ENCODE assay signal across 14 cellular contexts in the genomic region with DNA sequence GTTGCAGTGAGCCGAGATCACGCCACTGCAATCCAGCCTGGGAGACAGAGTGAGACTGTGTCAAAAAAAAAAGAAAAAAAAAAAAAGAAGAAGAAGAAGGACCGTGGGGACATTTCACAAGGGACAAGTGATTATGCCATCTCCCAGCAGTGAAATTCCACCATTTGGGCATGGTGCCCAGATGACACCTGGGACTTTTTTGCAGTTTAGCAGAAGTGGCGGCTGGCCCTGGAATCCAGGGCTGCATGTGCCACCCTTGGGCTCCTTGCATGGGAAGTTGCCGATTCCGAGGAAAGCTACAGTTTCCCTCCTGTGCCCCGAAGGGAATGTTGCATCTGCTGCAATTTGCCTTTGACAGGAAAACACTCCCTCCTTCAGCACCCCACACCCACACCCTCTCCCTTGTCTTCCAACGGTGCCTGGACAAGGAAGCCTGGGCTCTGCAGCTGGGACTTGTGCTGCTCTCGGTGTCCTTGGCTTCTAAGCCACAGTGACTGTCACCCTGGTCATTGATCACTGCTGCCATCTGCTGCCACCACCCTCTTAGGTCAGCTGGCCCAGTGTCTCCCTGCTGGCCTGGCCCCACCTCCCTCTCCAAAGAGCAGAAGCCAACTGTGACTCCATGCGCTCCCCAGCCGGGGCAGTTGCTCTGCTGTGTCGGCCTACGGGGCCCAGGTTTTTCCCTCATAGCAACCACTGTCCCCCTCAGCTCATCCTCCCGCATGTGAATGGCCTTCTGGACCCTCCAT. TPM values are rescaled to one million over a fixed set of nuclear protein-coding genes. Genes with fewer than 3 reads are reported as not detected.
A peak's percentile ranks its signal among the peaks of the same experiment; 100 is the strongest.
DNase-seq lines count a peak whose midpoint lies in the region; ATAC-seq and TF ChIP-seq lines count a peak whose summit lies in the region.
"Had no signal": no experiment of that assay in that cellular context is flagged by ENCODE, and none has a peak within 500 bp of the region (broad histone marks: within the 10 kb centered on the region; RNA-seq: fewer than 3 reads in every experiment).

No MANE protein-coding gene starts in this region.

- H3K9me3 Mint-ChIP-seq in glutamatergic neuron (ENCODE audit: unreplicated experiment) = no peaks in the 10 kb centered on the region
- H3K9me3 Mint-ChIP-seq: activated B cell treated with CpG ODN at 0.5 μM for 24 hours had no signal

- no peaks in the 10 kb centered on the region for H3K4me1 Mint-ChIP-seq in glutamatergic neuron (ENCODE audit: low read depth, unreplicated experiment)
- H3K4me1 Mint-ChIP-seq: activated B cell treated with CpG ODN at 0.5 μM for 24 hours had no signal

- POLR2A ChIA-PET in Panc1 (lab: Charles Lee) = no interaction called here

- intact Hi-C loops in Panc1 (cut with micrococcal nuclease; ENCODE audit: unreplicated experiment) = loop anchor here (5.0 to 10.0 kb wide), 2 partner anchors 140 to 252 kb away; no protein-coding TSS in a partner anchor

- no peak overlapping the region for H3K4me3 ChIP-seq in Panc1 (ENCODE audit: low read depth in 2 of 2, low read length in 2 of 2)
- H3K4me3 ChIP-seq: heart right ventricle, suprapubic skin had no signal

- H3K9me3 ChIP-seq in Panc1 (ENCODE audit: control insufficient read depth, insufficient read depth, low read depth, low read length) = no peaks in the 10 kb centered on the region
- H3K9me3 ChIP-seq: heart right ventricle, suprapubic skin had no signal

- H3K4me3 Mint-ChIP-seq in glutamatergic neuron (ENCODE audit: unreplicated experiment) = no peak overlapping the region
- H3K4me3 Mint-ChIP-seq: activated B cell treated with CpG ODN at 0.5 μM for 24 hours had no signal

- in situ Hi-C loops in Panc1 (cut with HindIII; ENCODE audit: low pct_unique_long_range_greater_than_20kb, low sequenced_read_pairs) = no loop called here

- no TSS peak for BruUV-seq in Panc1 (replicated peaks; lab: Mats Ljungman, UMichigan)

- H3K36me3 ChIP-seq in Panc1 (ENCODE audit: control insufficient read depth, insufficient read depth, low read length) = no peaks in the 10 kb centered on the region
- H3K36me3 ChIP-seq: heart right ventricle, suprapubic skin had no signal

- no peaks in the 10 kb centered on the region for H3K4me1 ChIP-seq in Panc1 (ENCODE audit: control insufficient read depth, insufficient read depth, low read length)
- H3K4me1 ChIP-seq: heart right ventricle, suprapubic skin had no signal

- H3K27ac ChIP-seq in Panc1 (ENCODE audit: low read length) = no peak overlapping the region
- H3K27ac ChIP-seq: heart right ventricle, suprapubic skin had no signal

- peaks cover 9% of the 10 kb centered on the region for H3K27me3 Mint-ChIP-seq in glutamatergic neuron (ENCODE audit: unreplicated experiment)
- H3K27me3 Mint-ChIP-seq: activated B cell treated with CpG ODN at 0.5 μM for 24 hours had no signal

- ATAC-seq in Panc1 = peak; percentile 53; the same call in 1 of the 2 replicates

- H3K27ac Mint-ChIP-seq in glutamatergic neuron (ENCODE audit: unreplicated experiment) = no peak overlapping the region
- H3K27ac Mint-ChIP-seq: activated B cell treated with CpG ODN at 0.5 μM for 24 hours had no signal

- CTCF ChIA-PET in Panc1 (lab: Charles Lee) = interaction anchor here (0.7 kb wide), 1 partner anchor 118 kb away, joined by 3 read pairs; no protein-coding TSS in a partner anchor

- H3K27me3 ChIP-seq in Panc1 (ENCODE audit: control insufficient read depth, insufficient read depth, low read length) = no peaks in the 10 kb centered on the region; the same call in 1 of the 2 replicates

- no peaks in the 10 kb centered on the region for H3K36me3 Mint-ChIP-seq in glutamatergic neuron (ENCODE audit: unreplicated experiment)

- no peak for TF ChIP-seq CTCF in Panc1 (IDR thresholded peaks at IDR 0.05)
- TF ChIP-seq CTCF in glutamatergic neuron (IDR thresholded peaks at IDR 0.05; ENCODE audit: partially characterized antibody, unreplicated experiment) = no peak
- no peak for TF ChIP-seq CTCF in GM20000 (IDR thresholded peaks at IDR 0.05; ENCODE audit: extremely low read depth, missing control alignments)

- DNase-seq in EH (ENCODE audit: low read depth) = peak; percentile 47
- no peak for DNase-seq in Panc1 (ENCODE audit: low read depth, low spot score)
- peak; percentile 53 for DNase-seq in glutamatergic neuron
- peak; percentile 34 for DNase-seq in retina
- no peak for DNase-seq in MV-4-11 (lab: John Stamatoyannopoulos, UW)
- DNase-seq in GM20000 (ENCODE audit: low spot score) = no peak
- no peak for DNase-seq in activated CD4-positive, alpha-beta T cell treated with anti-CD3 and anti-CD28 coated beads, Interleukin-2, amount 50 U/mL, for 4 hours
- DNase-seq in activated effector memory CD4-positive, alpha-beta T cell treated with Interleukin-2 at 50 U/mL for 16 hours = no peak
- DNase-seq: activated B cell treated with CpG ODN at 0.5 μM for 24 hours; DMS 273 treated with DMSO at 0.1 percent for 48 hours; heart right ventricle; stimulated activated CD4-positive, alpha-beta T cell treated with anti-CD3 and anti-CD28 coated beads, Interleukin-4, amount 100 ng/mL, for 1 hour had no signal

RNA-seq across cellular contexts. Expression of gene LRRC30, which starts 56.4 kb away (rescaled TPM):
- total RNA-seq in Panc1 (2021; ENCODE audit: unreplicated experiment) (not detected), glutamatergic neuron (ENCODE audit: unreplicated experiment) (not detected)
- not detected for polyA plus RNA-seq in Panc1 (2012; ENCODE audit: insufficient read length)
- total RNA-seq: activated B cell treated with CpG ODN at 0.5 μM for 24 hours, cerebellum, heart right ventricle, suprapubic skin had no signal
- polyA plus RNA-seq: heart right ventricle had no signal

RNA-seq across cellular contexts. Expression of gene LAMA1, which starts 56.9 kb away (rescaled TPM):
- total RNA-seq in Panc1 (2021; ENCODE audit: unreplicated experiment) (0.03 TPM), glutamatergic neuron (ENCODE audit: unreplicated experiment) (32.0 TPM)
- not detected for polyA plus RNA-seq in Panc1 (2012; ENCODE audit: insufficient read length)
- total RNA-seq: activated B cell treated with CpG ODN at 0.5 μM for 24 hours had no signal

Comparison
In these comparisons a context has a peak if more than half of its experiments do, and no peak if none do; other contexts are left out.
1. DNase-seq: peak in EH (single experiment), glutamatergic neuron (single experiment) and retina (single experiment); none in Panc1 (single experiment), MV-4-11 (single experiment), GM20000 (single experiment), activated CD4-positive, alpha-beta T cell treated with anti-CD3 and anti-CD28 coated beads, Interleukin-2, amount 50 U/mL, for 4 hours (0 of 2) and activated effector memory CD4-positive, alpha-beta T cell treated with Interleukin-2 at 50 U/mL for 16 hours (single experiment).
2. RNA of gene LAMA1, which starts 56.9 kb away (total RNA-seq): 32.0 TPM in glutamatergic neuron (single experiment); 0.03 TPM in Panc1 (single experiment); every median in the first group is over 10 times any median in the second.